12 cellular contexts compared by ENCODE assay signal in genomic region chr19:23698711-23699520, GRCh38. TPM values are rescaled to one million over a fixed set of nuclear protein-coding genes. Genes with fewer than 3 reads are reported as not detected.
DNase-seq lines count a peak whose midpoint lies in the region; ATAC-seq, FAIRE-seq and TF ChIP-seq lines count a peak whose summit lies in the region.
"Had no signal": no experiment of that assay in that cellular context is flagged by ENCODE, and none has a peak within 500 bp of the region (broad histone marks: within the 10 kb centered on the region; RNA-seq: fewer than 3 reads in every experiment).

No MANE protein-coding gene starts in this region.

- peaks cover 4% of the 10 kb centered on the region; the same call in 1 of the 2 replicates for H3K4me1 ChIP-seq in HepG2 (ENCODE audit: insufficient read depth, low read length)
- no peaks in the 10 kb centered on the region for H3K4me1 ChIP-seq in right lobe of liver
- peaks cover 6% of the 10 kb centered on the region; the same call in 1 of the 2 replicates for H3K4me1 ChIP-seq in PC-3 (ENCODE audit: insufficient read depth, low read length)
- peaks cover 7% of the 10 kb centered on the region for H3K4me1 ChIP-seq in foreskin keratinocyte
- H3K4me1 ChIP-seq: vagina had no signal

- H3K4me3 ChIP-seq in HepG2 (replicated peaks in 1 of 3; ENCODE audit: insufficient read depth in 1 of 3, low read depth in 2 of 3, low read length in 3 of 3) (peak overlapping the region in 2 of 3 experiments; percentile 23 to 24; a peak in 4 of 6 replicates), right lobe of liver (no peak overlapping the region), PC-3 (ENCODE audit: low read length) (no peak overlapping the region)
- H3K4me3 ChIP-seq: ovary, vagina had no signal

- no peak overlapping the region for H3K27ac Mint-ChIP-seq in activated T-helper 1 cell treated with anti-CD3 and anti-CD28 coated beads, Interleukin-12 subunit alpha, Interleukin-12 subunit beta, Interleukin-2, Interleukin-4 antibody, amounts not matched to agents 30 ng/mL and 10 ng/mL and 1 ng/mL, durations not matched to agents 14 hours and 24 hours and 36 hours
- H3K27ac Mint-ChIP-seq: activated B cell treated with CpG ODN at 0.5 μM for 24 hours had no signal

- TF ChIP-seq CTCF in HepG2 (CRISPR knock-in tag; IDR thresholded peaks at IDR 0.05) (no peak), right lobe of liver (IDR thresholded peaks at IDR 0.05) (no peak), PC-3 (conservative IDR thresholded peaks at IDR 0.05; ENCODE audit: low read depth, low read length) (no peak), foreskin keratinocyte (conservative IDR thresholded peaks at IDR 0.05) (no peak)

- TF ChIP-seq EP300 in HepG2 (IDR thresholded peaks at IDR 0.05; ENCODE audit: low read depth in 2 of 2, low read length in 2 of 2) (no peak), HepG2 (CRISPR knock-in tag; IDR thresholded peaks at IDR 0.05; ENCODE audit: borderline replicate concordance) (no peak)

- no peaks in the 10 kb centered on the region for H3F3A ChIP-seq in PC-3 (ENCODE audit: low read length, unreplicated experiment)

- H2AFZ ChIP-seq in HepG2 (ENCODE audit: low read length) = no peak overlapping the region
- no peak overlapping the region for H2AFZ ChIP-seq in PC-3 (ENCODE audit: low read length)

- H3K9me3 ChIP-seq in HepG2 (ENCODE audit: low read length) (peaks cover 10% of the 10 kb centered on the region; the same call in 1 of the 2 replicates), right lobe of liver (no peaks in the 10 kb centered on the region), PC-3 (ENCODE audit: low read length) (no peaks in the 10 kb centered on the region; the same call in 1 of the 2 replicates)
- H3K9me3 ChIP-seq: ovary, vagina had no signal

- H3K9me3 Mint-ChIP-seq in activated T-helper 1 cell treated with anti-CD3 and anti-CD28 coated beads, Interleukin-12 subunit alpha, Interleukin-12 subunit beta, Interleukin-2, Interleukin-4 antibody, amounts not matched to agents 30 ng/mL and 10 ng/mL and 1 ng/mL, durations not matched to agents 14 hours and 24 hours and 36 hours = peaks cover 65% of the 10 kb centered on the region

- H3K79me2 ChIP-seq in HepG2 (ENCODE audit: insufficient read depth, low read length) (no peaks in the 10 kb centered on the region), PC-3 (ENCODE audit: low read length) (no peaks in the 10 kb centered on the region)

- ATAC-seq in HepG2 = peak; percentile 87
- no peak for ATAC-seq in right lobe of liver
- ATAC-seq in PC-3 = peak; percentile 37
- peak; percentile 94 for ATAC-seq in foreskin keratinocyte
- ATAC-seq in GM21529 (IDR thresholded peaks at IDR 0.05; ENCODE audit: unreplicated experiment) = no peak
- ATAC-seq in GM21619 (IDR thresholded peaks at IDR 0.05; ENCODE audit: unreplicated experiment) = no peak
- no peak for ATAC-seq in GM19351 (IDR thresholded peaks at IDR 0.05; ENCODE audit: unreplicated experiment)

- CTCF ChIA-PET in HepG2 (lab: Yijun Ruan, JAX; ENCODE audit: low intra/inter-chr PET ratio, low total read pairs) = no interaction called here
- CTCF ChIA-PET in PC-3 (lab: Charles Lee) = no interaction called here

- no peak for TF ChIP-seq RAD21 in HepG2 (CRISPR knock-in tag; IDR thresholded peaks at IDR 0.05)

- no peak overlapping the region for H3K9ac ChIP-seq in HepG2 (ENCODE audit: insufficient read depth, low read depth, low read length)
- no peak overlapping the region for H3K9ac ChIP-seq in PC-3 (ENCODE audit: low read length)

- no peaks in the 10 kb centered on the region for H3K36me3 Mint-ChIP-seq in activated T-helper 1 cell treated with anti-CD3 and anti-CD28 coated beads, Interleukin-12 subunit alpha, Interleukin-12 subunit beta, Interleukin-2, Interleukin-4 antibody, amounts not matched to agents 30 ng/mL and 10 ng/mL and 1 ng/mL, durations not matched to agents 14 hours and 24 hours and 36 hours (ENCODE audit: low read depth)

- WGBS in HepG2 (ENCODE audit: low lambda C conversion rate) = 16% methylated on average over 6 of the region's 6 CpGs
- 66% methylated on average over 5 of the region's 6 CpGs for WGBS in right lobe of liver (ENCODE audit: insufficient coverage, low coverage, low lambda C conversion rate, missing lambda C conversion rate)

- TF ChIP-seq POLR2A in HepG2 (IDR thresholded peaks at IDR 0.05; ENCODE audit: insufficient read depth in 1 of 2, low read depth in 2 of 2, low read length in 2 of 2) = no peak
- TF ChIP-seq POLR2A in right lobe of liver (IDR thresholded peaks at IDR 0.05) = no peak

- no peak overlapping the region for H3K4me3 Mint-ChIP-seq in activated T-helper 1 cell treated with anti-CD3 and anti-CD28 coated beads, Interleukin-12 subunit alpha, Interleukin-12 subunit beta, Interleukin-2, Interleukin-4 antibody, amounts not matched to agents 30 ng/mL and 10 ng/mL and 1 ng/mL, durations not matched to agents 14 hours and 24 hours and 36 hours
- H3K4me3 Mint-ChIP-seq: activated B cell treated with CpG ODN at 0.5 μM for 24 hours had no signal

- in situ Hi-C loops in HepG2 (cut with HindIII; ENCODE audit: extremely low pct_ligation_motif_present, low pct_unique_long_range_greater_than_20kb) = no loop called here

- H4K20me1 ChIP-seq in HepG2 (ENCODE audit: insufficient read depth, low read length) (no peaks in the 10 kb centered on the region), PC-3 (ENCODE audit: low read length) (no peaks in the 10 kb centered on the region)

- POLR2A ChIA-PET in HepG2 (lab: Yijun Ruan, JAX) (interaction anchor here (2.2 kb wide), 1 partner anchor 12 kb away, joined by 12 read pairs; the partner anchor contains the start of gene ZNF675), PC-3 (lab: Charles Lee; ENCODE audit: unreplicated experiment) (no interaction called here)

- intact Hi-C loops in HepG2 (cut with micrococcal nuclease; ENCODE audit: unreplicated experiment) = no loop called here
- intact Hi-C loops in right lobe of liver (cut with DNase I) = no loop called here
- intact Hi-C loops in PC-3 (cut with micrococcal nuclease) = no loop called here
- intact Hi-C loops in activated T-helper 1 cell treated with anti-CD3 and anti-CD28 coated beads, Interleukin-12 subunit alpha, Interleukin-12 subunit beta, Interleukin-2, Interleukin-4 antibody, amounts not matched to agents 30 ng/mL and 10 ng/mL and 1 ng/mL, durations not matched to agents 14 hours and 24 hours and 36 hours (cut with micrococcal nuclease) = no loop called here

- no peak for FAIRE-seq in HepG2 (lab: Jason Lieb, UNC)

- no peaks in the 10 kb centered on the region for H3K4me1 Mint-ChIP-seq in activated T-helper 1 cell treated with anti-CD3 and anti-CD28 coated beads, Interleukin-12 subunit alpha, Interleukin-12 subunit beta, Interleukin-2, Interleukin-4 antibody, amounts not matched to agents 30 ng/mL and 10 ng/mL and 1 ng/mL, durations not matched to agents 14 hours and 24 hours and 36 hours (ENCODE audit: low read depth)
- H3K4me1 Mint-ChIP-seq: activated B cell treated with CpG ODN at 0.5 μM for 24 hours had no signal

- H3K27ac ChIP-seq in HepG2 (ENCODE audit: extremely low read length, insufficient read depth, low read length) (no peak overlapping the region), right lobe of liver (no peak overlapping the region), PC-3 (ENCODE audit: low read length) (peak overlapping the region; percentile 43), foreskin keratinocyte (peak overlapping the region; percentile 34)
- H3K27ac ChIP-seq: ovary, vagina had no signal

- H3K4me2 ChIP-seq in HepG2 (ENCODE audit: low read depth, low read length) = peak overlapping the region; percentile 54
- no peak overlapping the region for H3K4me2 ChIP-seq in PC-3 (ENCODE audit: low read length)

- no peaks in the 10 kb centered on the region for H3K27me3 Mint-ChIP-seq in activated T-helper 1 cell treated with anti-CD3 and anti-CD28 coated beads, Interleukin-12 subunit alpha, Interleukin-12 subunit beta, Interleukin-2, Interleukin-4 antibody, amounts not matched to agents 30 ng/mL and 10 ng/mL and 1 ng/mL, durations not matched to agents 14 hours and 24 hours and 36 hours (ENCODE audit: insufficient read depth)

- BruUV-seq in HepG2 (replicated peaks; lab: Mats Ljungman, UMichigan) (no TSS peak), PC-3 (replicated peaks; lab: Mats Ljungman, UMichigan) (no TSS peak)

- no peaks in the 10 kb centered on the region for H3K27me3 ChIP-seq in HepG2 (ENCODE audit: control insufficient read depth in 1 of 2, insufficient read depth in 2 of 2, low read length in 2 of 2)
- H3K27me3 ChIP-seq in right lobe of liver = no peaks in the 10 kb centered on the region
- no peaks in the 10 kb centered on the region for H3K27me3 ChIP-seq in PC-3 (ENCODE audit: low read length)
- no peaks in the 10 kb centered on the region for H3K27me3 ChIP-seq in foreskin keratinocyte
- H3K27me3 ChIP-seq: ovary, vagina had no signal

- H3K9me2 ChIP-seq in PC-3 (replicated peaks; ENCODE audit: low read length) = no peaks in the 10 kb centered on the region

- no peak for DNase-seq in HepG2 (ENCODE audit: low spot score)
- no peak for DNase-seq in right lobe of liver
- DNase-seq in PC-3 = peak; percentile 43
- peak; percentile 66 to 92 for DNase-seq in foreskin keratinocyte
- DNase-seq in activated T-helper 1 cell treated with anti-CD3 and anti-CD28 coated beads, Interleukin-12 subunit alpha, Interleukin-12 subunit beta, Interleukin-2, Interleukin-4 antibody, amounts not matched to agents 30 ng/mL and 10 ng/mL and 1 ng/mL, durations not matched to agents 14 hours and 24 hours and 36 hours (ENCODE audit: low spot score) = no peak
- DNase-seq: activated B cell treated with CpG ODN at 0.5 μM for 24 hours, Kasumi-1, ovary had no signal

- H3K36me3 ChIP-seq in HepG2 (replicated peaks in 1 of 2; ENCODE audit: control insufficient read depth in 1 of 2, insufficient read depth in 2 of 2, low read length in 2 of 2) (no peaks in the 10 kb centered on the region), right lobe of liver (no peaks in the 10 kb centered on the region), PC-3 (ENCODE audit: low read depth, low read length) (no peaks in the 10 kb centered on the region)
- H3K36me3 ChIP-seq: ovary, vagina had no signal

RNA-seq across cellular contexts. Expression of gene ZNF675, which starts 11.9 kb away (rescaled TPM):
- 12.8 and 13.1 TPM in 2 replicates for total RNA-seq in HepG2 (2016; rRNA removed; fragmentation: Illumina TruSeq; extraction: Trizol)
- total RNA-seq in HepG2 (2016; cell fraction: cytosol; rRNA removed; fragmentation: Illumina TruSeq; extraction: Trizol; ENCODE audit: low read depth) = 2.5 and 3.8 TPM in 2 replicates
- 11.9 and 14.7 TPM in 2 replicates for total RNA-seq in HepG2 (2016; cell fraction: insoluble cytoplasmic fraction; rRNA removed; fragmentation: Illumina TruSeq; extraction: Trizol)
- total RNA-seq in HepG2 (2016; cell fraction: membrane; rRNA removed; fragmentation: Illumina TruSeq; extraction: Trizol) = 4.5 and 7.3 TPM in 2 replicates
- 20.1 and 21.7 TPM in 2 replicates for total RNA-seq in HepG2 (2016; cell fraction: nucleus; rRNA removed; fragmentation: Illumina TruSeq; extraction: Trizol)
- polyA plus RNA-seq in HepG2 (2011; rRNA removed) = 2.5 and 3.1 TPM in 2 replicates
- 1.5 and 2.3 TPM in 2 replicates for polyA plus RNA-seq in HepG2 (2011; cell fraction: cytosol; rRNA removed)
- 1.9 and 2.6 TPM in 2 replicates for polyA plus RNA-seq in HepG2 (2011; cell fraction: nucleus; rRNA removed)
- 2.4 and 3.5 TPM in 2 replicates for polyA plus RNA-seq in HepG2 (2012)
- 0.59 and 1.2 TPM in 2 replicates for polyA plus RNA-seq in HepG2 (2016; cell fraction: cytosol; fragmentation: Illumina TruSeq; extraction: Trizol; ENCODE audit: low read depth)
- polyA plus RNA-seq in HepG2 (2016; cell fraction: insoluble cytoplasmic fraction; fragmentation: Illumina TruSeq; extraction: Trizol; ENCODE audit: low read depth) = 8.6 and 9.0 TPM in 2 replicates
- polyA plus RNA-seq in HepG2 (2016; cell fraction: membrane; fragmentation: Illumina TruSeq; extraction: Trizol; ENCODE audit: low read depth) = 1.5 and 2.4 TPM in 2 replicates
- polyA plus RNA-seq in HepG2 (2016; cell fraction: nucleus; fragmentation: Illumina TruSeq; extraction: Trizol; ENCODE audit: insufficient read depth, low read depth) = 17.8 and 18.3 TPM in 2 replicates
- polyA minus RNA-seq in HepG2 (2011; rRNA and poly(A)+ RNA removed; ENCODE audit: low replicate concordance) = 4.2 and 10.8 TPM in 2 replicates
- polyA minus RNA-seq in HepG2 (2011; cell fraction: cytosol; rRNA and poly(A)+ RNA removed) = 2.9 and 4.1 TPM in 2 replicates
- 11.8 and 14.4 TPM in 2 replicates for polyA minus RNA-seq in HepG2 (2011; cell fraction: nucleus; rRNA and poly(A)+ RNA removed)
- 1 to 10 TPM; 1.1 to 5.3 (median 2.4) TPM for total RNA-seq in right lobe of liver
- 17.2 and 19.4 TPM in 2 replicates for total RNA-seq in PC-3 (2014; rRNA removed)
- total RNA-seq in foreskin keratinocyte = 10.1 and 10.5 TPM in 2 replicates
- 2.5 and 2.9 TPM in 2 replicates for polyA plus RNA-seq in foreskin keratinocyte
- 16.7 and 17.0 TPM in 2 replicates for total RNA-seq in activated T-helper 1 cell treated with anti-CD3 and anti-CD28 coated beads, Interleukin-12 subunit alpha, Interleukin-12 subunit beta, Interleukin-2, Interleukin-4 antibody, amounts not matched to agents 30 ng/mL and 10 ng/mL and 1 ng/mL, durations not matched to agents 14 hours and 24 hours and 36 hours

RNA-seq across cellular contexts. Expression of gene ZNF681, which starts 59.8 kb away (rescaled TPM):
- total RNA-seq in HepG2 (2016; rRNA removed; fragmentation: Illumina TruSeq; extraction: Trizol) (not detected in 2 replicates), right lobe of liver (under 1 TPM; under 0.01 to 0.49 (median 0.08) TPM), PC-3 (2014; rRNA removed) (2.5 and 2.6 TPM in 2 replicates), foreskin keratinocyte (1.4 and 1.7 TPM in 2 replicates)
- total RNA-seq in HepG2 (2016; cell fraction: cytosol; rRNA removed; fragmentation: Illumina TruSeq; extraction: Trizol; ENCODE audit: low read depth) = not detected in 2 replicates
- total RNA-seq in HepG2 (2016; cell fraction: insoluble cytoplasmic fraction; rRNA removed; fragmentation: Illumina TruSeq; extraction: Trizol) = not detected in 2 replicates
- not detected in 2 replicates for total RNA-seq in HepG2 (2016; cell fraction: membrane; rRNA removed; fragmentation: Illumina TruSeq; extraction: Trizol)
- not detected in 2 replicates for total RNA-seq in HepG2 (2016; cell fraction: nucleus; rRNA removed; fragmentation: Illumina TruSeq; extraction: Trizol)
- polyA plus RNA-seq in HepG2 (2011; rRNA removed) (not detected in 2 replicates), foreskin keratinocyte (0.34 and 0.42 TPM in 2 replicates)
- polyA plus RNA-seq in HepG2 (2011; cell fraction: cytosol; rRNA removed) = not detected in 2 replicates
- not detected in 2 replicates for polyA plus RNA-seq in HepG2 (2011; cell fraction: nucleus; rRNA removed)
- polyA plus RNA-seq in HepG2 (2012) = not detected in 2 replicates
- polyA plus RNA-seq in HepG2 (2016; cell fraction: cytosol; fragmentation: Illumina TruSeq; extraction: Trizol; ENCODE audit: low read depth) = not detected in 2 replicates
- not detected in 2 replicates for polyA plus RNA-seq in HepG2 (2016; cell fraction: insoluble cytoplasmic fraction; fragmentation: Illumina TruSeq; extraction: Trizol; ENCODE audit: low read depth)
- not detected in 2 replicates for polyA plus RNA-seq in HepG2 (2016; cell fraction: membrane; fragmentation: Illumina TruSeq; extraction: Trizol; ENCODE audit: low read depth)
- polyA plus RNA-seq in HepG2 (2016; cell fraction: nucleus; fragmentation: Illumina TruSeq; extraction: Trizol; ENCODE audit: insufficient read depth, low read depth) = not detected in 2 replicates
- polyA minus RNA-seq in HepG2 (2011; rRNA and poly(A)+ RNA removed; ENCODE audit: low replicate concordance) = not detected in 2 replicates
- not detected in 2 replicates for polyA minus RNA-seq in HepG2 (2011; cell fraction: cytosol; rRNA and poly(A)+ RNA removed)
- not detected in 2 replicates for polyA minus RNA-seq in HepG2 (2011; cell fraction: nucleus; rRNA and poly(A)+ RNA removed)
- total RNA-seq in activated T-helper 1 cell treated with anti-CD3 and anti-CD28 coated beads, Interleukin-12 subunit alpha, Interleukin-12 subunit beta, Interleukin-2, Interleukin-4 antibody, amounts not matched to agents 30 ng/mL and 10 ng/mL and 1 ng/mL, durations not matched to agents 14 hours and 24 hours and 36 hours = 3.0 and 3.3 TPM in 2 replicates

Comparison
In these comparisons a context has a peak if more than half of its experiments do, and no peak if none do; other contexts are left out.
1. ATAC-seq: peak in HepG2 (single experiment), PC-3 (single experiment) and foreskin keratinocyte (single experiment); none in right lobe of liver (0 of 4), GM21529 (single experiment), GM21619 (single experiment) and GM19351 (single experiment).
2. H3K4me3 ChIP-seq: peak in HepG2 (2 of 3); none in right lobe of liver (0 of 3) and PC-3 (single experiment).
3. DNase-seq: peak in PC-3 (single experiment) and foreskin keratinocyte (2 of 2); none in HepG2 (single experiment), right lobe of liver (0 of 3) and activated T-helper 1 cell treated with anti-CD3 and anti-CD28 coated beads, Interleukin-12 subunit alpha, Interleukin-12 subunit beta, Interleukin-2, Interleukin-4 antibody, amounts not matched to agents 30 ng/mL and 10 ng/mL and 1 ng/mL, durations not matched to agents 14 hours and 24 hours and 36 hours (single experiment).
4. H3K27ac ChIP-seq: peak in PC-3 (single experiment) and foreskin keratinocyte (single experiment); none in HepG2 (single experiment) and right lobe of liver (0 of 3).